ENCODE assay signal across 9 cellular contexts in genomic region chr11:32385998-32386397, GRCh38. TPM values are rescaled to one million over a fixed set of nuclear protein-coding genes. Genes with fewer than 3 reads are reported as not detected.
A peak's percentile ranks its signal among the peaks of the same experiment; 100 is the strongest.
DNase-seq lines count a peak whose midpoint lies in the region; ATAC-seq, FAIRE-seq and TF ChIP-seq lines count a peak whose summit lies in the region.
"Had no signal": no experiment of that assay in that cellular context is flagged by ENCODE, and none has a peak within 500 bp of the region (broad histone marks: within the 10 kb centered on the region; RNA-seq: fewer than 3 reads in every experiment).

No MANE protein-coding gene starts in this region.

- H2AK9ac ChIP-seq in IMR-90 (replicated peaks; ENCODE audit: low read depth, low read length, poor library complexity) = no peak overlapping the region

- H3K4me3 ChIP-seq in IMR-90 (ENCODE audit: insufficient read depth, low read depth, low read length) (no peak overlapping the region), astrocyte of the cerebellum (ENCODE audit: low read depth, low read length) (no peak overlapping the region), mesenchymal stem cell (ENCODE audit: insufficient read depth in 1 of 2, low read depth in 1 of 2, low read length in 2 of 2) (no peak overlapping the region)
- H3K4me3 ChIP-seq: lung had no signal

- intact Hi-C loops in IMR-90 (cut with micrococcal nuclease) = no loop called here

- H3K4me1 Mint-ChIP-seq in T-helper 2 cell treated with Interferon-gamma antibody and Interleukin-4, amounts not matched to agents 5 μg/mL and 100 μg/mL, for 36 hours (ENCODE audit: low read depth) = peaks cover 4% of the 10 kb centered on the region

- H3K9me1 ChIP-seq in IMR-90 (ENCODE audit: insufficient read depth, low read length) = no peaks in the 10 kb centered on the region

- H2BK12ac ChIP-seq in mesenchymal stem cell (ENCODE audit: low read length in 2 of 2) = peak overlapping the region; percentile 3 to 90

- in situ Hi-C loops in IMR-90 (cut with MboI; ENCODE audit: low sequenced_read_pairs) (no loop called here), astrocyte of the cerebellum (cut with HindIII; ENCODE audit: low sequenced_read_pairs) (no loop called here)

- H2BK5ac ChIP-seq in IMR-90 (ENCODE audit: low read depth, low read length, poor library complexity, severe bottlenecking) = no peak overlapping the region
- H2BK5ac ChIP-seq in mesenchymal stem cell (ENCODE audit: low read depth, low read length, poor library complexity, severe bottlenecking) = no peak overlapping the region

- H3K4me2 ChIP-seq in IMR-90 (ENCODE audit: low read depth, low read length) (no peak overlapping the region), mesenchymal stem cell (ENCODE audit: low read length, poor library complexity, severe bottlenecking) (no peak overlapping the region)

- CTCF ChIA-PET in IMR-90 (lab: Yijun Ruan, JAX) = no interaction called here

- TF ChIP-seq CTCF in D721Med (IDR thresholded peaks at IDR 0.05; ENCODE audit: insufficient read depth, missing control alignments) (peak; percentile 11), IMR-90 (conservative IDR thresholded peaks at IDR 0.05; ENCODE audit: low read depth, low read length) (peak; percentile 37; the same call in 1 of the 2 replicates), astrocyte of the cerebellum (IDR thresholded peaks at IDR 0.05; ENCODE audit: low read depth, low read length, missing control alignments) (peak; percentile 71)

- H3K36me3 Mint-ChIP-seq in T-helper 2 cell treated with Interferon-gamma antibody and Interleukin-4, amounts not matched to agents 5 μg/mL and 100 μg/mL, for 36 hours (ENCODE audit: low read depth) = no peaks in the 10 kb centered on the region

- H2BK15ac ChIP-seq in IMR-90 (ENCODE audit: low read depth, low read length) = no peak overlapping the region
- H2BK15ac ChIP-seq in mesenchymal stem cell (ENCODE audit: low read depth, poor library complexity, severe bottlenecking) = no peak overlapping the region

- no peak overlapping the region for H3K4me3 Mint-ChIP-seq in T-helper 2 cell treated with Interferon-gamma antibody and Interleukin-4, amounts not matched to agents 5 μg/mL and 100 μg/mL, for 36 hours

- FAIRE-seq in D721Med (lab: Jason Lieb, UNC) = no peak

- ATAC-seq in IMR-90 (ENCODE audit: low read depth) = peak; percentile 71

- H3K4ac ChIP-seq in IMR-90 (ENCODE audit: low read depth, low read length) (no peak overlapping the region), mesenchymal stem cell (ENCODE audit: low read depth in 1 of 2, low read length in 2 of 2) (peak overlapping the region; percentile 9 to 76)

- no peak overlapping the region for H3K27ac Mint-ChIP-seq in T-helper 2 cell treated with Interferon-gamma antibody and Interleukin-4, amounts not matched to agents 5 μg/mL and 100 μg/mL, for 36 hours

- H2AFZ ChIP-seq in IMR-90 (replicated peaks; ENCODE audit: low read length, poor library complexity) (no peak overlapping the region), mesenchymal stem cell (ENCODE audit: low read depth, low read length) (peak overlapping the region; percentile 32)

- DNase-seq in D721Med (ENCODE audit: insufficient read length, low spot score) (no peak), IMR-90 (peak; percentile 41), astrocyte of the cerebellum (ENCODE audit: low read depth) (peak; percentile 19), mesenchymal stem cell (peak; percentile 71), DMS79 treated with DMSO at 0.1 percent for 48 hours (lab: John Stamatoyannopoulos, UW) (no peak), ureter (ENCODE audit: low spot score) (no peak)
- no peak for DNase-seq in activated naive CD4-positive, alpha-beta T cell treated with anti-CD3 and anti-CD28 coated beads, Interleukin-2, amount 50 U/mL, for 16 hours
- no peak for DNase-seq in T-helper 2 cell treated with Interferon-gamma antibody and Interleukin-4, amounts not matched to agents 5 μg/mL and 100 μg/mL, for 36 hours (ENCODE audit: low spot score)

- H4K91ac ChIP-seq in IMR-90 (ENCODE audit: insufficient read depth, low read depth, low read length) (no peak overlapping the region), mesenchymal stem cell (ENCODE audit: low read length) (no peak overlapping the region)

- no CpG with 5 or more reads among the region's 2 CpGs for WGBS in IMR-90 (ENCODE audit: extremely low coverage in 2 of 2, insufficient read length in 1 of 2), 2 experiments
- WGBS in mesenchymal stem cell = 19% methylated on average over 2 of the region's 2 CpGs

- no peak overlapping the region for H2BK120ac ChIP-seq in IMR-90 (ENCODE audit: low read depth, low read length)
- no peak overlapping the region for H2BK120ac ChIP-seq in mesenchymal stem cell (ENCODE audit: low read depth, low read length)

- no peak overlapping the region for H4K8ac ChIP-seq in IMR-90 (ENCODE audit: low read depth in 2 of 2, low read length in 2 of 2)
- no peak overlapping the region for H4K8ac ChIP-seq in mesenchymal stem cell (ENCODE audit: low read length)

- H4K20me1 ChIP-seq in IMR-90 (ENCODE audit: insufficient read depth, low read length) = no peaks in the 10 kb centered on the region

- H3K56ac ChIP-seq in IMR-90 (ENCODE audit: extremely low read depth, insufficient read depth, low read length) = no peak overlapping the region

- BruUV-seq in IMR-90 (replicated peaks; lab: Mats Ljungman, UMichigan) = no TSS peak

- H3K23ac ChIP-seq in IMR-90 (ENCODE audit: low read depth, low read length) (no peak overlapping the region), mesenchymal stem cell (ENCODE audit: low read length in 2 of 2) (no peak overlapping the region)

- no peak overlapping the region for H3K18ac ChIP-seq in IMR-90 (ENCODE audit: low read depth, low read length)
- H3K18ac ChIP-seq in mesenchymal stem cell (ENCODE audit: low read depth in 1 of 2, low read length in 2 of 2) = peak overlapping the region; percentile 45 to 78

- peaks cover 10% of the 10 kb centered on the region for H3K27me3 ChIP-seq in IMR-90 (ENCODE audit: control insufficient read depth, insufficient read depth, low read length)
- H3K27me3 ChIP-seq in mesenchymal stem cell (ENCODE audit: control insufficient read depth in 1 of 2, insufficient read depth in 1 of 2, low read length in 2 of 2) = peaks cover 0 to 62% of the 10 kb centered on the region in 2 experiments

- H3K9ac ChIP-seq in IMR-90 (ENCODE audit: low read depth, low read length) (no peak overlapping the region), mesenchymal stem cell (ENCODE audit: low read length) (no peak overlapping the region)

- H3K27ac ChIP-seq in IMR-90 (ENCODE audit: insufficient read depth, low read length) (no peak overlapping the region), mesenchymal stem cell (ENCODE audit: low read length, poor library complexity, severe bottlenecking) (no peak overlapping the region)

- peak; percentile 31; the same call in 1 of the 2 replicates for TF ChIP-seq RAD21 in IMR-90 (IDR thresholded peaks at IDR 0.05; ENCODE audit: low read length)

- H4K5ac ChIP-seq in IMR-90 (ENCODE audit: low read depth, low read length) = no peak overlapping the region

- H3K14ac ChIP-seq in IMR-90 (replicated peaks; ENCODE audit: low read depth, low read length) (no peak overlapping the region), mesenchymal stem cell (ENCODE audit: low read length in 2 of 2) (peak overlapping the region in 1 of 2 experiments; percentile 83)

- POLR2A ChIA-PET in IMR-90 (lab: Charles Lee; ENCODE audit: unreplicated experiment) = no interaction called here

- no peak overlapping the region for H2BK20ac ChIP-seq in IMR-90 (ENCODE audit: low read depth, low read length)

- H3K4me1 ChIP-seq in IMR-90 (ENCODE audit: control insufficient read depth, insufficient read depth, low read length) (no peaks in the 10 kb centered on the region), mesenchymal stem cell (ENCODE audit: control insufficient read depth, insufficient read depth, low read depth, low read length) (no peaks in the 10 kb centered on the region)

- H3K79me1 ChIP-seq in IMR-90 (ENCODE audit: low read depth in 1 of 2, low read length in 2 of 2) = no peaks in the 10 kb centered on the region
- no peaks in the 10 kb centered on the region for H3K79me1 ChIP-seq in mesenchymal stem cell (replicated peaks; ENCODE audit: low read length, poor library complexity, severe bottlenecking)

- TF ChIP-seq POLR2A in IMR-90 (IDR thresholded peaks at IDR 0.05; ENCODE audit: low read depth, low read length) = no peak

- H2AK5ac ChIP-seq in IMR-90 (ENCODE audit: low read depth, low read length) = no peak overlapping the region
- no peak overlapping the region for H2AK5ac ChIP-seq in mesenchymal stem cell (ENCODE audit: low read length, severe bottlenecking)

- H3K9me3 ChIP-seq in IMR-90 (ENCODE audit: control insufficient read depth, insufficient read depth, low read length) (no peaks in the 10 kb centered on the region), mesenchymal stem cell (ENCODE audit: control insufficient read depth, low read length) (no peaks in the 10 kb centered on the region)

- dilution Hi-C loops in IMR-90 (cut with HindIII; ENCODE audit: low sequenced_read_pairs, unreplicated experiment) = no loop called here

- no peaks in the 10 kb centered on the region for H3K9me3 Mint-ChIP-seq in T-helper 2 cell treated with Interferon-gamma antibody and Interleukin-4, amounts not matched to agents 5 μg/mL and 100 μg/mL, for 36 hours

- H3K27me3 Mint-ChIP-seq in T-helper 2 cell treated with Interferon-gamma antibody and Interleukin-4, amounts not matched to agents 5 μg/mL and 100 μg/mL, for 36 hours (ENCODE audit: low read depth) = peaks cover 24% of the 10 kb centered on the region

- no peaks in the 10 kb centered on the region for H3K36me3 ChIP-seq in IMR-90 (ENCODE audit: control insufficient read depth, insufficient read depth, low read length)
- no peaks in the 10 kb centered on the region for H3K36me3 ChIP-seq in mesenchymal stem cell (ENCODE audit: control insufficient read depth in 1 of 2, insufficient read depth in 2 of 2, low read depth in 1 of 2, low read length in 2 of 2)

TF ChIP-seq in IMR-90, 13 proteins besides CTCF, POLR2A, EP300 and RAD21:
- TF ChIP-seq SMC3 (IDR thresholded peaks at IDR 0.05; ENCODE audit: low read depth, low read length) (0 out of 2 replicates have a peak, but pooled peaks have one; percentile 16), RCOR1 (IDR thresholded peaks at IDR 0.05; ENCODE audit: insufficient replicate concordance, low read length) (no peak)

RNA-seq across cellular contexts. Expression of gene WT1, which starts 49.3 kb away (rescaled TPM):
- total RNA-seq in IMR-90 (2012; rRNA removed) (not detected in 2 replicates), ureter (0.49 TPM)
- not detected in 2 replicates for polyA plus RNA-seq in IMR-90 (2012; rRNA removed)
- polyA plus RNA-seq in IMR-90 (2012; cell fraction: cytosol; rRNA removed) = not detected in 2 replicates
- polyA plus RNA-seq in IMR-90 (2012; cell fraction: nucleus; rRNA removed; ENCODE audit: low replicate concordance) = not detected in 2 replicates
- 0.14 TPM for polyA plus RNA-seq in mesenchymal stem cell (2013, experiment 1 of 2)
- 0.15 TPM for polyA plus RNA-seq in mesenchymal stem cell (2013, experiment 2 of 2)

Comparison
In these comparisons a context has a peak if more than half of its experiments do, and no peak if none do; other contexts are left out.
1. DNase-seq: peak in IMR-90 (single experiment), astrocyte of the cerebellum (single experiment) and mesenchymal stem cell (single experiment); none in D721Med (single experiment), activated naive CD4-positive, alpha-beta T cell treated with anti-CD3 and anti-CD28 coated beads, Interleukin-2, amount 50 U/mL, for 16 hours (single experiment), DMS79 treated with DMSO at 0.1 percent for 48 hours (single experiment), ureter (single experiment) and T-helper 2 cell treated with Interferon-gamma antibody and Interleukin-4, amounts not matched to agents 5 μg/mL and 100 μg/mL, for 36 hours (single experiment).
2. CTCF ChIP-seq: peak in every context shown above with its lines; median percentile 71 in astrocyte of the cerebellum; 37 in IMR-90; 11 in D721Med.